In genomic region chr21:42862774-42863503, GRCh38 we compare ENCODE assay signal across 12 cellular contexts. TPM values are rescaled to one million over a fixed set of nuclear protein-coding genes. Genes with fewer than 3 reads are reported as not detected.
A peak's percentile ranks its signal among the peaks of the same experiment; 100 is the strongest.
DNase-seq lines count a peak whose midpoint lies in the region; ATAC-seq, FAIRE-seq and TF ChIP-seq lines count a peak whose summit lies in the region.
"Had no signal": no experiment of that assay in that cellular context is flagged by ENCODE, and none has a peak within 500 bp of the region (broad histone marks: within the 10 kb centered on the region; RNA-seq: fewer than 3 reads in every experiment).

No MANE protein-coding gene starts in this region.

- no peaks in the 10 kb centered on the region for H4K20me1 ChIP-seq in hepatocyte (ENCODE audit: insufficient read depth, poor library complexity, severe bottlenecking)

- no peak overlapping the region for H3K4me2 ChIP-seq in hepatocyte

- WGBS in hepatocyte (ENCODE audit: low lambda C conversion rate, missing lambda C conversion rate), result 88% methylated on average over 21 of the region's 21 CpGs
- 90% methylated on average over 21 of the region's 21 CpGs for WGBS in testis, 2 donors
- 91 to 94% (median 93%) methylated on average over 19 to 21 of the region's 21 CpGs for WGBS in spleen, 5 donors

- no peak overlapping the region for H3K27ac ChIP-seq in hepatocyte
- no peak overlapping the region for H3K27ac ChIP-seq in testis
- peak overlapping the region in 2 of 8 donors; percentile 56 to 62 for H3K27ac ChIP-seq in spleen

- H3K36me3 ChIP-seq in hepatocyte (replicated peaks; ENCODE audit: insufficient read depth, low read depth) (no peaks in the 10 kb centered on the region), testis (ENCODE audit: low read depth, missing control alignments) (no peaks in the 10 kb centered on the region), spleen (peaks cover 2 to 97% (median 57%) of the 10 kb centered on the region in 6 donors)

- peak; percentile 48 for DNase-seq in Right ventricle myocardium inferior (ENCODE audit: missing footprints)
- no peak for DNase-seq in Right ventricle myocardium superior
- peak; percentile 81 for DNase-seq in RPMI8226
- DNase-seq in hepatocyte (ENCODE audit: low spot score), result peak; percentile 50
- no peak for DNase-seq in HTR-8/SVneo (ENCODE audit: insufficient read length, low spot score)
- no peak for DNase-seq in testis
- DNase-seq in spleen, result no peak
- DNase-seq: activated CD4-positive, alpha-beta memory T cell treated with anti-CD3 and anti-CD28 coated beads for 36 hours; activated naive CD4-positive, alpha-beta T cell treated with anti-CD3 and anti-CD28 coated beads for 36 hours; BE2C; stimulated activated CD4-positive, alpha-beta T cell treated with anti-CD3 and anti-CD28 coated beads, Interleukin-4, amount 100 ng/mL, for 4 hours had no signal

- peaks cover 4% of the 10 kb centered on the region for H3K79me2 ChIP-seq in hepatocyte

- no peak for TF ChIP-seq POLR2A in testis (IDR thresholded peaks at IDR 0.05)
- no peak for TF ChIP-seq POLR2A in spleen (IDR thresholded peaks at IDR 0.05)

- ATAC-seq in Right ventricle myocardium inferior, result no peak
- no peak for ATAC-seq in Right ventricle myocardium superior (ENCODE audit: poor library complexity)
- ATAC-seq in HG03139 (IDR thresholded peaks at IDR 0.05; ENCODE audit: unreplicated experiment), result no peak

- no peak for FAIRE-seq in HTR-8/SVneo (lab: Jason Lieb, UNC)

- TF ChIP-seq CTCF in hepatocyte (IDR thresholded peaks at IDR 0.05; ENCODE audit: poor library complexity), result no peak
- no peak for TF ChIP-seq CTCF in testis (IDR thresholded peaks at IDR 0.05)
- no peak for TF ChIP-seq CTCF in spleen (IDR thresholded peaks at IDR 0.05 in 8 of 11, conservative IDR thresholded peaks at IDR 0.05 in 3 of 11)

- H3K27me3 ChIP-seq in hepatocyte, result no peaks in the 10 kb centered on the region
- H3K27me3 ChIP-seq in testis, result no peaks in the 10 kb centered on the region
- H3K27me3 ChIP-seq in spleen (replicated peaks in 1 of 7), result no peaks in the 10 kb centered on the region
- H3K27me3 ChIP-seq: BE2C had no signal

- no peaks in the 10 kb centered on the region for H3K9me2 ChIP-seq in hepatocyte (replicated peaks; ENCODE audit: insufficient read depth)

- no peaks in the 10 kb centered on the region for H3K9me3 ChIP-seq in hepatocyte (ENCODE audit: low read depth)
- no peaks in the 10 kb centered on the region for H3K9me3 ChIP-seq in testis
- H3K9me3 ChIP-seq in spleen, result no peaks in the 10 kb centered on the region
- H3K9me3 ChIP-seq: BE2C had no signal

- no peak overlapping the region for H2AFZ ChIP-seq in hepatocyte

- H3K4me3 ChIP-seq in hepatocyte, result no peak overlapping the region
- no peak overlapping the region for H3K4me3 ChIP-seq in testis
- no peak overlapping the region for H3K4me3 ChIP-seq in spleen

- no peaks in the 10 kb centered on the region for H3K4me1 ChIP-seq in hepatocyte (ENCODE audit: insufficient read depth)
- H3K4me1 ChIP-seq in testis, result peaks cover 3% of the 10 kb centered on the region
- peaks cover 0 to 32% (median 11%) of the 10 kb centered on the region in 6 donors for H3K4me1 ChIP-seq in spleen

- intact Hi-C loops in Right ventricle myocardium inferior (cut with DNase I) (no loop called here), Right ventricle myocardium superior (cut with DNase I) (no loop called here), testis (cut with DNase I; ENCODE audit: low total_unique reads) (no loop called here), spleen (cut with DNase I; ENCODE audit: low total_unique reads) (no loop called here)

RNA-seq across cellular contexts. Expression of gene WDR4, which starts 16.4 kb away (rescaled TPM):
- total RNA-seq in Right ventricle myocardium inferior, result 6.5 TPM
- total RNA-seq in Right ventricle myocardium superior, result 4.5 TPM
- total RNA-seq in hepatocyte, result 4.2 and 6.4 TPM in 2 replicates
- polyA plus RNA-seq in hepatocyte, result 10.1 and 11.1 TPM in 2 replicates
- total RNA-seq in testis, result 10 to 100 TPM; 24.8 to 24.9 TPM
- 14.2 TPM for polyA plus RNA-seq in testis (ENCODE audit: insufficient read depth, low read depth, low replicate concordance)
- total RNA-seq in spleen, result 10 to 100 TPM; 11.2 to 31.3 (median 20.7) TPM
- polyA plus RNA-seq in spleen, result 10 to 100 TPM in 2 of 3 donors, 1 to 10 TPM in 1; 6.1 to 17.4 (median 11.6) TPM

RNA-seq across cellular contexts. Expression of gene NDUFV3, which starts 30.2 kb away (rescaled TPM):
- total RNA-seq in Right ventricle myocardium inferior (61.0 TPM), Right ventricle myocardium superior (56.6 TPM), hepatocyte (31.9 and 34.1 TPM in 2 replicates), testis (10 to 100 TPM; 37.8 to 53.3 TPM), spleen (10 to 100 TPM; 27.2 to 38.8 (median 37.1) TPM)
- polyA plus RNA-seq in hepatocyte (36.3 and 39.7 TPM in 2 replicates), testis (ENCODE audit: insufficient read depth, low read depth, low replicate concordance) (35.2 TPM), spleen (10 to 100 TPM; 12.0 to 18.7 (median 12.1) TPM)

Comparison
In these comparisons a context has a peak if more than half of its experiments do, and no peak if none do; other contexts are left out.
1. DNase-seq: peak in Right ventricle myocardium inferior (single experiment), RPMI8226 (single experiment) and hepatocyte (single experiment); none in Right ventricle myocardium superior (single experiment), HTR-8/SVneo (single experiment), testis (single experiment) and spleen (single experiment).